In the genomic region with DNA sequence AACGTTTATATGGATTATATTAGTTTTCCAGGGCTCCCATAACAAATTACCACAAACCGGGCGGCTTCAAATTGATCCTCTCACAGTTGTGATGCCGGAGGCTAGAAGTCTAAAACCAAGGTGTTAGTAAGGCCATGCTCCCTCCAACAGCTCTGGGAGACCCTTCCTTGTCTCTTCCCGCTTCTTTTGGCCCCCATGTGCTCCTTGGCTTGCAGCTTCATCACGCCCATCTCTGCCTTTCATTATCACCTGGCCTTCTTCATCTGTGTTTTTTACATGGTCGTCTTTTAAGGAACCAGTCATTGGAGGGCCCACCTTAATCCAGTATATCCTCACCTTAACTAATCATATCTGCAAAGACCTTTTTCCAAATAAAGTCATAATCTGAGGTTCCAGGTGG, we compare ENCODE assay signal across 2 cellular contexts.
TF ChIP-seq lines count a peak whose summit lies in the region.

No MANE protein-coding gene starts in this region.

TF ChIP-seq in HEK293T, 16 proteins besides CTCF, POLR2A, EP300 and RAD21 (continued from another document):
- peak; percentile 49 for TF ChIP-seq L3MBTL2 (conservative IDR thresholded peaks at IDR 0.05)
- TF ChIP-seq, protein P1, sequence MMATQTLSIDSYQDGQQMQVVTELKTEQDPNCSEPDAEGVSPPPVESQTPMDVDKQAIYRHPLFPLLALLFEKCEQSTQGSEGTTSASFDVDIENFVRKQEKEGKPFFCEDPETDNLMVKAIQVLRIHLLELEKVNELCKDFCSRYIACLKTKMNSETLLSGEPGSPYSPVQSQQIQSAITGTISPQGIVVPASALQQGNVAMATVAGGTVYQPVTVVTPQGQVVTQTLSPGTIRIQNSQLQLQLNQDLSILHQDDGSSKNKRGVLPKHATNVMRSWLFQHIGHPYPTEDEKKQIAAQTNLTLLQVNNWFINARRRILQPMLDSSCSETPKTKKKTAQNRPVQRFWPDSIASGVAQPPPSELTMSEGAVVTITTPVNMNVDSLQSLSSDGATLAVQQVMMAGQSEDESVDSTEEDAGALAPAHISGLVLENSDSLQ (IDR thresholded peaks at IDR 0.05): no peak
- TF ChIP-seq ZNF384 (IDR thresholded peaks at IDR 0.05): no peak

TF ChIP-seq in K562, 482 proteins besides CTCF, POLR2A, EP300 and RAD21 (continued from another document):
- TF ChIP-seq, protein P2, sequence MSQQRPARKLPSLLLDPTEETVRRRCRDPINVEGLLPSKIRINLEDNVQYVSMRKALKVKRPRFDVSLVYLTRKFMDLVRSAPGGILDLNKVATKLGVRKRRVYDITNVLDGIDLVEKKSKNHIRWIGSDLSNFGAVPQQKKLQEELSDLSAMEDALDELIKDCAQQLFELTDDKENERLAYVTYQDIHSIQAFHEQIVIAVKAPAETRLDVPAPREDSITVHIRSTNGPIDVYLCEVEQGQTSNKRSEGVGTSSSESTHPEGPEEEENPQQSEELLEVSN (IDR thresholded peaks at IDR 0.05; ENCODE audit: borderline replicate concordance in 1 of 2, extremely low read depth in 1 of 2, insufficient read depth in 1 of 2, insufficient read length in 1 of 2, low read depth in 1 of 2, low read length in 1 of 2, poor library complexity in 1 of 2, severe bottlenecking in 1 of 2): peak; percentile 32 to 64
